In genomic region chr1:30270468-30270867, GRCh38 we compare ENCODE assay signal across 27 cellular contexts.
"Had no signal": no experiment of that assay in that cellular context is flagged by ENCODE, and none has a peak within 500 bp of the region (broad histone marks: within the 10 kb centered on the region; RNA-seq: fewer than 3 reads in every experiment).

No MANE protein-coding gene starts in this region.

- H3K9me3 Mint-ChIP-seq: natural killer cell treated with Interleukin-12 subunit alpha and Interleukin-12 subunit beta and Interleukin-15 and Interleukin-18, amount 100 ng/mL, for 72 hours; neural progenitor cell; stimulated activated memory B cell treated with anti-CD40 and anti-IgM and Interleukin-4, amounts not matched to agents 10 μg/mL and 1 μg/mL and 100 μg/mL, for 72 hours had no signal

- H3K9me3 ChIP-seq: esophagus muscularis mucosa, lower lobe of right lung, prostate gland, right lobe of liver had no signal

- H3K4me2 ChIP-seq: neural progenitor cell had no signal

- H3K27me3 ChIP-seq: neural progenitor cell, right lobe of liver had no signal

- H3K79me2 ChIP-seq: parathyroid adenoma had no signal

- H2AFZ ChIP-seq: neural progenitor cell, parathyroid adenoma had no signal

- ATAC-seq: gastroesophageal sphincter; left lung; lower lobe of right lung; natural killer cell treated with Interleukin-12 subunit alpha and Interleukin-12 subunit beta and Interleukin-15 and Interleukin-18, amount 100 ng/mL, for 72 hours; right lobe of liver; stimulated activated memory B cell treated with anti-CD40 and anti-IgM and Interleukin-4, amounts not matched to agents 10 μg/mL and 1 μg/mL and 100 μg/mL, for 72 hours had no signal

- DNase-seq: cortex of kidney; dorsolateral prefrontal cortex; effector memory CD4-positive, alpha-beta T cell; glutamatergic neuron; left lung; lower lobe of right lung; midbrain; occipital lobe; retina; right lobe of liver; stimulated activated CD4-positive, alpha-beta T cell treated with anti-CD3 and anti-CD28 coated beads, Interleukin-15, amount 100 ng/mL, for 24 hours; stimulated activated CD4-positive, alpha-beta T cell treated with anti-CD3 and anti-CD28 coated beads, Interleukin-1b, Interleukin-23, amount 100 ng/mL, for 48 hours; stimulated activated CD4-positive, alpha-beta T cell treated with anti-CD3 and anti-CD28 coated beads, Interleukin-4, amount 100 ng/mL, for 24 hours; stomach; substantia nigra; trophoblast cell had no signal

- H3K36me3 ChIP-seq: esophagus muscularis mucosa, gastroesophageal sphincter, left lung, lower lobe of right lung, neural progenitor cell, prostate gland, right lobe of liver, stomach had no signal

- H3K4me1 ChIP-seq: esophagus muscularis mucosa, gastroesophageal sphincter, left lung, lower lobe of right lung, neural progenitor cell, parathyroid adenoma, prostate gland, right lobe of liver, stomach had no signal

- H3K36me3 Mint-ChIP-seq: memory B cell; natural killer cell treated with Interleukin-12 subunit alpha and Interleukin-12 subunit beta and Interleukin-15 and Interleukin-18, amount 100 ng/mL, for 72 hours; neural progenitor cell; stimulated activated memory B cell treated with anti-CD40 and anti-IgM and Interleukin-4, amounts not matched to agents 10 μg/mL and 1 μg/mL and 100 μg/mL, for 72 hours had no signal

- H3K4me3 Mint-ChIP-seq: memory B cell; natural killer cell treated with Interleukin-12 subunit alpha and Interleukin-12 subunit beta and Interleukin-15 and Interleukin-18, amount 100 ng/mL, for 72 hours; neural progenitor cell; stimulated activated memory B cell treated with anti-CD40 and anti-IgM and Interleukin-4, amounts not matched to agents 10 μg/mL and 1 μg/mL and 100 μg/mL, for 72 hours had no signal

- H3K27ac ChIP-seq: dorsolateral prefrontal cortex, epithelial cell of prostate, esophagus muscularis mucosa, gastroesophageal sphincter, left lung, lower lobe of right lung, neural progenitor cell, parathyroid adenoma, prostate gland, right lobe of liver, stomach had no signal

- H3K9ac ChIP-seq: neural progenitor cell, parathyroid adenoma had no signal

- H3K27ac Mint-ChIP-seq: memory B cell; natural killer cell treated with Interleukin-12 subunit alpha and Interleukin-12 subunit beta and Interleukin-15 and Interleukin-18, amount 100 ng/mL, for 72 hours; neural progenitor cell; stimulated activated memory B cell treated with anti-CD40 and anti-IgM and Interleukin-4, amounts not matched to agents 10 μg/mL and 1 μg/mL and 100 μg/mL, for 72 hours had no signal

- H3K4me1 Mint-ChIP-seq: memory B cell; neural progenitor cell; stimulated activated memory B cell treated with anti-CD40 and anti-IgM and Interleukin-4, amounts not matched to agents 10 μg/mL and 1 μg/mL and 100 μg/mL, for 72 hours had no signal

- FAIRE-seq: keratinocyte, urothelium cell line had no signal

- H3K4me3 ChIP-seq: dorsolateral prefrontal cortex, esophagus muscularis mucosa, gastroesophageal sphincter, left lung, lower lobe of right lung, neural progenitor cell, prostate gland, right lobe of liver, stomach had no signal
